11 cellular contexts compared by ENCODE assay signal in genomic region chr1:232963366-232963765, GRCh38. TPM values are rescaled to one million over a fixed set of nuclear protein-coding genes. Genes with fewer than 3 reads are reported as not detected.
DNase-seq lines count a peak whose midpoint lies in the region; ATAC-seq and TF ChIP-seq lines count a peak whose summit lies in the region.
"Had no signal": no experiment of that assay in that cellular context is flagged by ENCODE, and none has a peak within 500 bp of the region (broad histone marks: within the 10 kb centered on the region; RNA-seq: fewer than 3 reads in every experiment).

No MANE protein-coding gene starts in this region.

- DNase-seq in GM23338 (ENCODE audit: low spot score) (no peak), WTC11 (ENCODE audit: low spot score) (no peak), left cardiac atrium (no peak), AG08396 (ENCODE audit: low spot score) (no peak), GM03348 (ENCODE audit: low spot score) (no peak), MG63 (no peak)
- DNase-seq: mucosa of descending colon; NCI-H1436 treated with DMSO at 0.1 percent for 48 hours; stimulated activated CD8-positive, alpha-beta memory T cell treated with anti-CD3 and anti-CD28 coated beads, Interleukin-4, amount 100 ng/mL, for 48 hours had no signal

- H3K9me3 Mint-ChIP-seq in GM23338: peaks cover 4% of the 10 kb centered on the region
- H3K9me3 Mint-ChIP-seq in WTC11: peaks cover 4% of the 10 kb centered on the region; the same call in 1 of the 2 replicates

- H3K27ac Mint-ChIP-seq in GM23338: peak overlapping the region; percentile 68
- 0 out of 2 replicates have a peak overlapping the region, but pooled peaks have one; percentile 8 for H3K27ac Mint-ChIP-seq in WTC11

- no peaks in the 10 kb centered on the region; the same call in 1 of the 2 replicates for H3K4me1 ChIP-seq in GM23338 (ENCODE audit: insufficient read depth)
- peaks cover 13% of the 10 kb centered on the region for H3K4me1 ChIP-seq in skeletal muscle satellite cell (ENCODE audit: control insufficient read depth, insufficient read depth, low read length)

- H3K36me3 ChIP-seq in GM23338 (ENCODE audit: insufficient read depth): peaks cover 23% of the 10 kb centered on the region
- H3K36me3 ChIP-seq in skeletal muscle satellite cell (ENCODE audit: insufficient read depth, low read length): peaks cover 7% of the 10 kb centered on the region
- H3K36me3 ChIP-seq in MG63: peaks cover 23% of the 10 kb centered on the region

- CTCF ChIA-PET in WTC11 (lab: Charles Lee): interaction anchor here (2.7 kb wide), 1 partner anchor 11 kb away, joined by 7 read pairs; no protein-coding TSS in a partner anchor

- H3K4me1 Mint-ChIP-seq in GM23338 (no peaks in the 10 kb centered on the region), WTC11 (no peaks in the 10 kb centered on the region)

- H2AFZ ChIP-seq in GM23338: no peak overlapping the region

- no peak overlapping the region for H3K4me3 ChIP-seq in GM23338
- H3K4me3 ChIP-seq in skeletal muscle satellite cell (ENCODE audit: low read length): peak overlapping the region; percentile 28
- H3K4me3 ChIP-seq in MG63: no peak overlapping the region
- H3K4me3 ChIP-seq: mucosa of descending colon had no signal

- H3K27me3 ChIP-seq in GM23338 (ENCODE audit: insufficient read depth) (no peaks in the 10 kb centered on the region), skeletal muscle satellite cell (ENCODE audit: control insufficient read depth, insufficient read depth, low read length) (no peaks in the 10 kb centered on the region), MG63 (no peaks in the 10 kb centered on the region)

- no peak for ATAC-seq in GM23338
- ATAC-seq in WTC11: no peak
- ATAC-seq in left cardiac atrium: peak; percentile 68 to 69
- no peak for ATAC-seq in esophagus mucosa
- ATAC-seq: mucosa of descending colon had no signal

- intact Hi-C loops in left cardiac atrium (cut with DNase I): no loop called here

- peaks cover 58% of the 10 kb centered on the region for H3K79me2 ChIP-seq in GM23338 (replicated peaks; ENCODE audit: insufficient read depth)

- no peak overlapping the region for H3K4me3 Mint-ChIP-seq in GM23338
- no peak overlapping the region for H3K4me3 Mint-ChIP-seq in WTC11

- no peaks in the 10 kb centered on the region for H3K9me2 ChIP-seq in GM23338 (ENCODE audit: insufficient read depth)

- no peak overlapping the region for H3K4me2 ChIP-seq in GM23338
- H3K4me2 ChIP-seq in skeletal muscle satellite cell (ENCODE audit: low read length): peak overlapping the region; percentile 72

- no peak for TF ChIP-seq CTCF in GM23338 (conservative IDR thresholded peaks at IDR 0.05; ENCODE audit: low read depth in 2 of 2)
- TF ChIP-seq CTCF in WTC11 (IDR thresholded peaks at IDR 0.05): no peak

- peak overlapping the region; percentile 17 for H3K9ac ChIP-seq in skeletal muscle satellite cell (ENCODE audit: low read depth, low read length)

- H3K36me3 Mint-ChIP-seq in GM23338 (ENCODE audit: low read depth): peaks cover 33% of the 10 kb centered on the region
- H3K36me3 Mint-ChIP-seq in WTC11: peaks cover 38% of the 10 kb centered on the region

- H3F3A ChIP-seq in GM23338 (replicated peaks; ENCODE audit: low read depth): no peaks in the 10 kb centered on the region

- no peaks in the 10 kb centered on the region for H3K9me3 ChIP-seq in skeletal muscle satellite cell (replicated peaks; ENCODE audit: low read length)
- H3K9me3 ChIP-seq in MG63: peaks cover 1% of the 10 kb centered on the region

- POLR2A ChIA-PET in WTC11 (lab: Charles Lee): no interaction called here

- peaks cover 20% of the 10 kb centered on the region; the same call in 1 of the 2 replicates for H4K20me1 ChIP-seq in GM23338 (replicated peaks; ENCODE audit: insufficient read depth)

- no peak overlapping the region for H3K27ac ChIP-seq in GM23338 (ENCODE audit: low read depth)

- peaks cover 2% of the 10 kb centered on the region for H3K27me3 Mint-ChIP-seq in GM23338 (ENCODE audit: insufficient read depth, low read depth, poor library complexity)
- H3K27me3 Mint-ChIP-seq in WTC11 (ENCODE audit: low read depth): no peaks in the 10 kb centered on the region

TF ChIP-seq in GM23338, 12 proteins besides CTCF, POLR2A, EP300 and RAD21 (continues in another document):
- TF ChIP-seq ZNF331 (CRISPR knock-in tag; IDR thresholded peaks at IDR 0.05; ENCODE audit: low read depth): no peak
- TF ChIP-seq STAT1 (IDR thresholded peaks at IDR 0.05; ENCODE audit: unreplicated experiment): no peak
- no peak for TF ChIP-seq ZNF114 (CRISPR knock-in tag; IDR thresholded peaks at IDR 0.05)
- TF ChIP-seq CREB1 (CRISPR knock-in tag; IDR thresholded peaks at IDR 0.05; ENCODE audit: low read depth): no peak
- TF ChIP-seq EZH2 (IDR thresholded peaks at IDR 0.05; ENCODE audit: low read depth, unreplicated experiment): no peak

TF ChIP-seq in WTC11, 78 proteins besides CTCF, POLR2A, EP300 and RAD21:
- no peak for TF ChIP-seq ZNF138 (CRISPR knock-in tag; conservative IDR thresholded peaks at IDR 0.05)
- no peak for TF ChIP-seq MXD4 (CRISPR knock-in tag; IDR thresholded peaks at IDR 0.05; ENCODE audit: borderline replicate concordance)
- TF ChIP-seq OVOL2 (CRISPR knock-in tag; IDR thresholded peaks at IDR 0.05; ENCODE audit: borderline replicate concordance): no peak

RNA-seq across cellular contexts. Expression of gene NTPCR, which starts 13.0 kb away (rescaled TPM):
- total RNA-seq in GM23338 (2014; rRNA removed; shearing (Covaris generic)): 64.1 and 80.7 TPM in 2 replicates
- polyA plus RNA-seq in GM23338 (2016; fragmentation: Nextera tagmentation; extraction: Ambion mirVana): 150 TPM in 2 replicates
- total RNA-seq in WTC11 (2021): 102 to 109 TPM (median 103 TPM) in 3 replicates
- total RNA-seq in left cardiac atrium: 10 to 100 TPM; 46.4 to 58.4 TPM
- 16.6 and 17.2 TPM in 2 replicates for total RNA-seq in skeletal muscle satellite cell (2012; rRNA removed)
- total RNA-seq in esophagus mucosa: 44.0 TPM
- total RNA-seq in MG63 (2014; rRNA removed; shearing (Covaris generic); ENCODE audit: low replicate concordance): 34.5 and 47.6 TPM in 2 replicates

Comparison
In these comparisons a context has a peak if more than half of its experiments do, and no peak if none do; other contexts are left out.
1. ATAC-seq: peak in left cardiac atrium (2 of 2); none in GM23338 (single experiment), WTC11 (single experiment) and esophagus mucosa (single experiment).